In the genomic region with DNA sequence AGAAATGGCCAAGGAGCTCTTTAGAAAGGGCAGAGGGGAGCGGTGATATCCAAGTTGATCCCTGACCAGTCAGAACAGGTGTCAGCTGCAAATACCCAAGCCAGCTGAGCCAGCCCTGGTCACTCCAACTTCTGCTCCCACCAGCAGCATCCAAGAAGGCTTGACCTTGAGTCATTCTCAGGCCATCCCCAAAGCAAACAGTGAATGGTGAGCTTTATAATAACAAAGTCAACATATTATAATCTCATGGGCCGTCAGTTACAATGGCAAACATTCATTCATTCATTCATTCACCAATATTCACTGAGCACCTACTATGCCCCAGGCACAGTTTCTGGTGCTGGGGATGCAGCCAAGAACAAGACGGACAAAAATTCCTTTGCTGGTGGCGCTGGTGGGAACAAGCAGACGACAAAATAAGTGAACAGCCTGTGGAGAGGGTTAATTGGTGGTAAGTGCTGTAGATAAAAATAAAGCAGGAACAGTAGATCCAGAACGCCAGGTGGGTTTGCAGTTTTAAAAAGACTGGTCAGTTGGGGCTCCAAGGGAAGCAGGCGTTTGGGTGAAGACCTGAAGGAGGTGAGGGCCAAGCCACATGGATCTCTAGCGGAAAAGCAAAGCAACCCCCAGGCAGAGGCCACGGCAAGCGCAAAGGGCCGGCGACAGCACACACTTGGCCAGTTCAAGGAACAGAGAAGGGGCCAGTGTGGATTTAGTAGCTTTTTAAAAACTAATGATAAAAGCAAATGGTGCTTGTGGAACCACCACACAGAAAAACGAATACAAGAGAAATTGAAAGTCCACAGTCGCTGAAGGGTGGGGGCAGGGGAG, we compare ENCODE assay signal across 15 cellular contexts.
DNase-seq lines count a peak whose midpoint lies in the region; ATAC-seq, FAIRE-seq and TF ChIP-seq lines count a peak whose summit lies in the region.
"Had no signal": no experiment of that assay in that cellular context is flagged by ENCODE, and none has a peak within 500 bp of the region (broad histone marks: within the 10 kb centered on the region; RNA-seq: fewer than 3 reads in every experiment).

No MANE protein-coding gene starts in this region.

- H4K20me1 ChIP-seq in GM23248 (ENCODE audit: insufficient read depth), result no peaks in the 10 kb centered on the region
- H4K20me1 ChIP-seq in K562 (replicated peaks; ENCODE audit: control insufficient read depth, insufficient read depth, low read length), result no peaks in the 10 kb centered on the region

- H3K4me2 ChIP-seq in GM23248 (ENCODE audit: unreplicated experiment) (peak overlapping the region; percentile 80), K562 (ENCODE audit: insufficient read depth, low read length) (no peak overlapping the region), mesenchymal stem cell (ENCODE audit: low read length, poor library complexity, severe bottlenecking) (no peak overlapping the region)

- CTCF ChIA-PET in K562 (lab: Yijun Ruan, JAX; ENCODE audit: low intra/inter-chr PET ratio), result no interaction called here

- TF ChIP-seq CTCF in K562 (IDR thresholded peaks at IDR 0.05 in 2 of 3, conservative IDR thresholded peaks at IDR 0.05 in 1 of 3; ENCODE audit: insufficient read depth in 2 of 3, low read depth in 1 of 3, low read length in 3 of 3), result no peak
- no peak for TF ChIP-seq CTCF in stomach (IDR thresholded peaks at IDR 0.05)

- H3K9me3 ChIP-seq in GM23248 (ENCODE audit: low read depth), result no peaks in the 10 kb centered on the region
- no peaks in the 10 kb centered on the region for H3K9me3 ChIP-seq in K562 (replicated peaks; ENCODE audit: control insufficient read depth, insufficient read depth, low read depth, low read length)
- H3K9me3 ChIP-seq in mesenchymal stem cell (ENCODE audit: control insufficient read depth, low read length), result no peaks in the 10 kb centered on the region
- H3K9me3 ChIP-seq in stomach, result no peaks in the 10 kb centered on the region
- H3K9me3 ChIP-seq: mucosa of descending colon had no signal

- WGBS in GM23248 (ENCODE audit: low coverage in 1 of 2, low lambda C conversion rate in 2 of 2, missing lambda C conversion rate in 2 of 2), 2 experiments, result 68 to 69% methylated on average over 14 of the region's 14 CpGs
- 64% methylated on average over 14 of the region's 14 CpGs for WGBS in K562 (ENCODE audit: insufficient coverage, low coverage, missing lambda C conversion rate)
- 91% methylated on average over 14 of the region's 14 CpGs for WGBS in mesenchymal stem cell
- WGBS in stomach, 5 donors, result 50 to 68% (median 56%) methylated on average over 14 of the region's 14 CpGs

- peak overlapping the region; percentile 74 for H3K9ac ChIP-seq in GM23248
- H3K9ac ChIP-seq in K562 (ENCODE audit: insufficient read depth in 1 of 2, low read depth in 2 of 2, low read length in 2 of 2), result no peak overlapping the region
- H3K9ac ChIP-seq in mesenchymal stem cell (ENCODE audit: low read length), result peak overlapping the region; percentile 79

- no peaks in the 10 kb centered on the region for H3K9me2 ChIP-seq in GM23248 (ENCODE audit: insufficient read depth)

- no peak for DNase-seq in GM23248
- DNase-seq in K562 (ENCODE audit: extremely low read depth in 1 of 4, low spot score in 3 of 4), result no peak
- DNase-seq in mesenchymal stem cell, result no peak
- no peak for DNase-seq in stomach
- DNase-seq in NCI-H446 treated with DMSO at 0.1 percent for 48 hours (lab: John Stamatoyannopoulos, UW), result no peak
- DNase-seq in hippocampal formation (lab: John Stamatoyannopoulos, UW), result no peak
- DNase-seq in DMS114 treated with DMSO at 0.1 percent for 48 hours (lab: John Stamatoyannopoulos, UW; ENCODE audit: unreplicated experiment), result no peak
- DNase-seq in NCI-H748 (lab: John Stamatoyannopoulos, UW; ENCODE audit: unreplicated experiment), result no peak
- DNase-seq: activated CD4-positive, alpha-beta T cell treated with anti-CD3 and anti-CD28 coated beads, Interleukin-2, amount 50 U/mL, for 4 hours; CD4-positive, alpha-beta T cell; NCI-H2107; T-helper 2 cell had no signal

- H4K8ac ChIP-seq in mesenchymal stem cell (ENCODE audit: low read length), result no peak overlapping the region

- no peak for TF ChIP-seq EP300 in K562 (IDR thresholded peaks at IDR 0.05; ENCODE audit: low read length)
- TF ChIP-seq EP300 in stomach (IDR thresholded peaks at IDR 0.05), result no peak

- H2BK120ac ChIP-seq in mesenchymal stem cell (ENCODE audit: low read depth, low read length), result peak overlapping the region; percentile 11

- H3K27me3 ChIP-seq in GM23248 (replicated peaks; ENCODE audit: insufficient read depth) (no peaks in the 10 kb centered on the region), K562 (ENCODE audit: control insufficient read depth in 2 of 2, insufficient read depth in 2 of 2, low read length in 2 of 2) (peaks cover 0 to 5% of the 10 kb centered on the region in 2 experiments; a peak in 1 of 5 replicates), mesenchymal stem cell (ENCODE audit: control insufficient read depth in 1 of 2, insufficient read depth in 1 of 2, low read length in 2 of 2) (no peaks in the 10 kb centered on the region), stomach (no peaks in the 10 kb centered on the region)

- POLR2A ChIA-PET in K562 (lab: Yijun Ruan, JAX), result no interaction called here

- H3K23ac ChIP-seq in mesenchymal stem cell (ENCODE audit: low read length in 2 of 2), result no peak overlapping the region

- no peak for TF ChIP-seq RAD21 in K562 (CRISPR knock-in tag; conservative IDR thresholded peaks at IDR 0.05 in 1 of 2, IDR thresholded peaks at IDR 0.05 in 1 of 2)

- in situ Hi-C loops in GM23248 (cut with MboI) (no loop called here), K562 (cut with MboI) (no loop called here)

- H2BK12ac ChIP-seq in mesenchymal stem cell (ENCODE audit: low read length in 2 of 2), result peak overlapping the region in 1 of 2 experiments; percentile 84

- no peaks in the 10 kb centered on the region for H3K79me2 ChIP-seq in GM23248 (ENCODE audit: insufficient read depth)
- no peaks in the 10 kb centered on the region for H3K79me2 ChIP-seq in K562 (ENCODE audit: control insufficient read depth, insufficient read depth, low read length)

- H3K9me1 ChIP-seq in K562 (ENCODE audit: control insufficient read depth, insufficient read depth, low read length), result no peaks in the 10 kb centered on the region

- no peak for TF ChIP-seq POLR2A in K562 (conservative IDR thresholded peaks at IDR 0.05)
- no peak for TF ChIP-seq POLR2A in stomach (IDR thresholded peaks at IDR 0.05)

- H2BK15ac ChIP-seq in mesenchymal stem cell (ENCODE audit: low read depth, poor library complexity, severe bottlenecking), result no peak overlapping the region

- intact Hi-C loops in K562 (cut with micrococcal nuclease) (no loop called here), stomach (cut with DNase I; ENCODE audit: low total_unique reads) (no loop called here)

- no TSS peak for BruUV-seq in K562 (replicated peaks; lab: Mats Ljungman, UMichigan)

- no peak for FAIRE-seq in K562 (lab: Jason Lieb, UNC)
- FAIRE-seq: bronchial epithelial cell, G401.6 had no signal

- no peak for ATAC-seq in K562

- peaks cover 9% of the 10 kb centered on the region for H3K4me1 ChIP-seq in GM23248 (ENCODE audit: insufficient read depth)
- H3K4me1 ChIP-seq in K562 (replicated peaks in 1 of 2; ENCODE audit: control insufficient read depth in 2 of 2, insufficient read depth in 2 of 2, low read length in 2 of 2), result peaks cover 21 to 34% of the 10 kb centered on the region in 2 experiments
- peaks cover 12% of the 10 kb centered on the region for H3K4me1 ChIP-seq in mesenchymal stem cell (ENCODE audit: control insufficient read depth, insufficient read depth, low read depth, low read length)
- peaks cover 42 to 56% (median 49%) of the 10 kb centered on the region in 4 donors for H3K4me1 ChIP-seq in stomach

- peak overlapping the region; percentile 48 for H2AFZ ChIP-seq in GM23248
- peak overlapping the region; percentile 74 for H2AFZ ChIP-seq in K562 (ENCODE audit: low read depth, low read length)
- H2AFZ ChIP-seq in mesenchymal stem cell (ENCODE audit: low read depth, low read length), result no peak overlapping the region

- H3K4me3 ChIP-seq in GM23248 (peak overlapping the region; percentile 58), K562 (no peak overlapping the region), mesenchymal stem cell (ENCODE audit: insufficient read depth in 1 of 2, low read depth in 1 of 2, low read length in 2 of 2) (peak overlapping the region in 1 of 2 experiments; percentile 70), stomach (no peak overlapping the region)
- H3K4me3 ChIP-seq: mucosa of descending colon had no signal

- H2AK5ac ChIP-seq in mesenchymal stem cell (ENCODE audit: low read length, severe bottlenecking), result no peak overlapping the region

- H3K79me1 ChIP-seq in mesenchymal stem cell (replicated peaks; ENCODE audit: low read length, poor library complexity, severe bottlenecking), result no peaks in the 10 kb centered on the region

- H3K18ac ChIP-seq in mesenchymal stem cell (ENCODE audit: low read depth in 1 of 2, low read length in 2 of 2), result peak overlapping the region; percentile 24 to 43

- no peak overlapping the region for H2BK5ac ChIP-seq in mesenchymal stem cell (ENCODE audit: low read depth, low read length, poor library complexity, severe bottlenecking)

- peaks cover 9% of the 10 kb centered on the region; the same call in 1 of the 2 replicates for H3F3A ChIP-seq in GM23248 (ENCODE audit: insufficient read depth)

- peak overlapping the region; percentile 53 for H4K91ac ChIP-seq in mesenchymal stem cell (ENCODE audit: low read length)

- H3K36me3 ChIP-seq in GM23248 (ENCODE audit: low read depth), result no peaks in the 10 kb centered on the region
- H3K36me3 ChIP-seq in K562 (ENCODE audit: control insufficient read depth, insufficient read depth, low read length), result no peaks in the 10 kb centered on the region
- H3K36me3 ChIP-seq in mesenchymal stem cell (ENCODE audit: control insufficient read depth in 1 of 2, insufficient read depth in 2 of 2, low read depth in 1 of 2, low read length in 2 of 2), result no peaks in the 10 kb centered on the region
- no peaks in the 10 kb centered on the region for H3K36me3 ChIP-seq in stomach

- no peak overlapping the region for H3K14ac ChIP-seq in mesenchymal stem cell (ENCODE audit: low read length in 2 of 2)

- H3K4ac ChIP-seq in mesenchymal stem cell (ENCODE audit: low read depth in 1 of 2, low read length in 2 of 2), result peak overlapping the region in 1 of 2 experiments; percentile 27

- peak overlapping the region; percentile 53 for H3K27ac ChIP-seq in GM23248
- no peak overlapping the region for H3K27ac ChIP-seq in K562 (ENCODE audit: extremely low read depth, low read depth, low read length)
- H3K27ac ChIP-seq in mesenchymal stem cell (ENCODE audit: low read length, poor library complexity, severe bottlenecking), result no peak overlapping the region
- peak overlapping the region; percentile 77 to 88 (median 86) for H3K27ac ChIP-seq in stomach

TF ChIP-seq in K562, 482 proteins besides CTCF, POLR2A, EP300 and RAD21:
- peak; percentile 94 for TF ChIP-seq ZNF24 (IDR thresholded peaks at IDR 0.05)
- no peak for TF ChIP-seq NR2C2 (CRISPR knock-in tag; IDR thresholded peaks at IDR 0.05)
- TF ChIP-seq NR2C2 (tag; IDR thresholded peaks at IDR 0.05), result no peak
TF ChIP-seq in K562: peak in this region for 1.

Comparison
In these comparisons a context has a peak if more than half of its experiments do, and no peak if none do; other contexts are left out.
1. H3K27ac ChIP-seq: peak in GM23248 (single experiment) and stomach (5 of 5); none in K562 (single experiment) and mesenchymal stem cell (single experiment).
2. H3K9ac ChIP-seq: peak in GM23248 (single experiment) and mesenchymal stem cell (single experiment); none in K562 (0 of 2).